10 cellular contexts compared by ENCODE assay signal in the genomic region with DNA sequence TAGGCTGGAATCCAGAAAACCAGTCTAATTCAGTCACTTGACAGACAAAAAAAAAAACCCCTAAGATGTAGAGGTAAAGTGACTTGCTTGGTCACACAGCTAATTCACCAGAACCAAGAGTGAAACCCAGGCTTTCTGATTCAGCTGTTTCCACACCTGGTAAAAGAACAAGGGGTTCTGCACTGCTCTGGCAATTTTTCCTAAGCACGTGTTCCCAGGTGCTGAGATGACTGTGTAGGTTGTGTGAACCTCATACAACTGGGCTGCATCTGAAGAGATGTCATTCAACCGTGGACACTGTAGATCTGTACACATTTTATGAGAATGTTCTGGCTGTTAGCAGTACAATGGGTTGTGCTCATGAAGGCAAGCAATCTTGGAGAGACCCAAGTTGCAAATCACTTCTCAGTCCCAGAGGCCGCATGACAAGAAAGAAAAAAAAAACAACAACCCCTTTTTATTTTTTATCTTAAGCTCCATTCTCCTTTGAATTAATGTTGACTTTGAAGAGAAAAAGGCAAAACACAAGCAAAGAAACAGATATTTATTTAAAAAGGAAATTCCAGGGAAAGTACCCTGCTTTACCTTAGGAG.
DNase-seq lines count a peak whose midpoint lies in the region; ATAC-seq and TF ChIP-seq lines count a peak whose summit lies in the region.
"Had no signal": no experiment of that assay in that cellular context is flagged by ENCODE, and none has a peak within 500 bp of the region (broad histone marks: within the 10 kb centered on the region; RNA-seq: fewer than 3 reads in every experiment).

No MANE protein-coding gene starts in this region.

- H3K36me3 ChIP-seq in OCI-LY1 (ENCODE audit: insufficient read depth, low read length) (peaks cover 11% of the 10 kb centered on the region; the same call in 1 of the 2 replicates), testis (ENCODE audit: low read depth, missing control alignments) (no peaks in the 10 kb centered on the region)

- no peaks in the 10 kb centered on the region for H4K20me1 ChIP-seq in OCI-LY1 (ENCODE audit: insufficient read depth, low read length)

- DNase-seq in stimulated activated CD4-positive, alpha-beta T cell treated with anti-CD3 and anti-CD28 coated beads, Interleukin-1b, Interleukin-23, amount 100 ng/mL, for 48 hours, result peak; percentile 75
- no peak for DNase-seq in testis
- DNase-seq in GOT3 (lab: John Stamatoyannopoulos, UW), result no peak
- DNase-seq in C1 segment of cervical spinal cord (lab: John Stamatoyannopoulos, UW), result no peak
- no peak for DNase-seq in NCI-H526 (lab: John Stamatoyannopoulos, UW)
- DNase-seq: T-helper 9 cell had no signal

- no peak for TF ChIP-seq POLR2A in testis (IDR thresholded peaks at IDR 0.05)

- no peaks in the 10 kb centered on the region for H3K9me2 ChIP-seq in OCI-LY1 (ENCODE audit: low read depth, low read length)

- 65 to 77% methylated on average over 3 of the region's 3 CpGs for WGBS in testis, 2 donors

- ATAC-seq in GM18873 (IDR thresholded peaks at IDR 0.05; ENCODE audit: low FRiP score, unreplicated experiment) (peak; percentile 76), HG02571 (IDR thresholded peaks at IDR 0.05; ENCODE audit: unreplicated experiment) (peak; percentile 76)

- H3K9me3 ChIP-seq in OCI-LY1 (ENCODE audit: low read length), result no peaks in the 10 kb centered on the region
- no peaks in the 10 kb centered on the region for H3K9me3 ChIP-seq in testis

- TF ChIP-seq CTCF in OCI-LY1 (IDR thresholded peaks at IDR 0.05; ENCODE audit: low read length) (no peak), testis (IDR thresholded peaks at IDR 0.05) (no peak)

- H3F3A ChIP-seq in OCI-LY1 (ENCODE audit: insufficient read depth, low read length), result no peaks in the 10 kb centered on the region

- no peak overlapping the region for H3K9ac ChIP-seq in OCI-LY1 (ENCODE audit: low read length)

- no peak overlapping the region for H2AFZ ChIP-seq in OCI-LY1 (ENCODE audit: low read length)

- peaks cover 22% of the 10 kb centered on the region for H3K4me1 ChIP-seq in OCI-LY1 (ENCODE audit: insufficient read depth, low read length, severe bottlenecking)
- no peaks in the 10 kb centered on the region for H3K4me1 ChIP-seq in testis

- no peak overlapping the region for H3K4me2 ChIP-seq in OCI-LY1 (ENCODE audit: low read length)

- intact Hi-C loops in testis (cut with DNase I; ENCODE audit: low total_unique reads), result no loop called here

- H3K79me2 ChIP-seq in OCI-LY1 (ENCODE audit: insufficient read depth, low read length), result no peaks in the 10 kb centered on the region

- H3K27me3 ChIP-seq in OCI-LY1 (ENCODE audit: insufficient read depth, low read length) (no peaks in the 10 kb centered on the region), testis (no peaks in the 10 kb centered on the region)

- no peak overlapping the region for H3K4me3 ChIP-seq in OCI-LY1 (ENCODE audit: low read depth, low read length, poor library complexity, severe bottlenecking)
- no peak overlapping the region for H3K4me3 ChIP-seq in testis

- H3K27ac ChIP-seq in OCI-LY1 (ENCODE audit: low read depth, low read length, poor library complexity, severe bottlenecking), result peak overlapping the region; percentile 16
- no peak overlapping the region for H3K27ac ChIP-seq in testis
- H3K27ac ChIP-seq: HL-60 had no signal
